In the genomic region with DNA sequence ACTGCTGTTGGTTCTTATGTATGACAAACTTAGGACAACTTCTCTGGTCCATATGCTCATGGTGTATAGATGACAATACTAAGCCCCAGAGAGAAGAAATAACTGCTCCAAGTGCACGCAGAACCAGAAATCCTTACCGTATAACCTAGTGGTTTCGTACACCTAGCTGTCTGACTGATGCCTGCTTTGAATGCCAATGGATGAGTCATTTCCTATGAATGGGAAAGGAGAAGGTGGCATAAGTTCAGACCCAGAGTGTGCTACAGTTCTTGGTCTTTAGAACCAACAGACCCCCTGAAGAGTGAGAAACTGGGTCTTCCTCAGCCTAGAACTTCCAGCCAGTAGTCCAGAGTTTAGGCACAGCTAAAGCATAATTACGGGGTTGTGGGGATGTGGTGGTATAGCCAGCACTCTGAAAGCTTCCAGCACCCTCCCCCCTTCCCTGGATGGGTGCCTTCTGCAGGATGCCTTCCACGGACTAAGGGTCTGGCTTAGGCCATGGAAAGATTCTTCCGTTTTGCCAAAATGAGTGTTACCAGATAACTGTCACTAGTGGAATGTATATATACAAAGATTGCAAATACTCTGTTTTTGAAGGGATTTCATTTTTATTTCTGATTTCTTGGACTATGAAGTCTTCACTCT, we compare ENCODE assay signal across 14 cellular contexts.
DNase-seq lines count a peak whose midpoint lies in the region; ATAC-seq and TF ChIP-seq lines count a peak whose summit lies in the region.
"Had no signal": no experiment of that assay in that cellular context is flagged by ENCODE, and none has a peak within 500 bp of the region (broad histone marks: within the 10 kb centered on the region; RNA-seq: fewer than 3 reads in every experiment).

No MANE protein-coding gene starts in this region.

- peak; percentile 34 for DNase-seq in GM23248
- peak in 1 of 2 experiments; percentile 29 for DNase-seq in PC-9
- peak; percentile 48 for DNase-seq in epithelial cell of proximal tubule (ENCODE audit: low read depth)
- no peak for DNase-seq in NCI-H187 treated with DMSO at 0.1 percent for 48 hours (lab: John Stamatoyannopoulos, UW)
- no peak for DNase-seq in NCI-H526 (lab: John Stamatoyannopoulos, UW)
- DNase-seq: activated CD8-positive, alpha-beta memory T cell treated with anti-CD3 and anti-CD28 coated beads, Interleukin-2, amount 50 U/mL, for 48 hours; central memory CD4-positive, alpha-beta T cell; head of caudate nucleus; left colon; NCI-H146 had no signal

- no peaks in the 10 kb centered on the region for H3K9me2 ChIP-seq in GM23248 (ENCODE audit: insufficient read depth)
- no peaks in the 10 kb centered on the region for H3K9me2 ChIP-seq in PC-9 (ENCODE audit: insufficient read depth)

- peaks cover 12% of the 10 kb centered on the region for H3K4me1 ChIP-seq in GM23248 (ENCODE audit: insufficient read depth)
- H3K4me1 ChIP-seq in PC-9 (replicated peaks; ENCODE audit: insufficient read depth), result no peaks in the 10 kb centered on the region
- peaks cover 14% of the 10 kb centered on the region for H3K4me1 ChIP-seq in rectal smooth muscle tissue (ENCODE audit: control insufficient read depth, insufficient read depth, low read length)
- H3K4me1 ChIP-seq: prostate gland had no signal

- WGBS in GM23248 (ENCODE audit: low coverage in 1 of 2, low lambda C conversion rate in 2 of 2, missing lambda C conversion rate in 2 of 2), 2 experiments, result 49 to 51% methylated on average over 6 of the region's 6 CpGs

- H3K27me3 ChIP-seq in GM23248 (replicated peaks; ENCODE audit: insufficient read depth), result no peaks in the 10 kb centered on the region
- no peaks in the 10 kb centered on the region for H3K27me3 ChIP-seq in PC-9 (ENCODE audit: insufficient read depth, low read depth)
- no peaks in the 10 kb centered on the region for H3K27me3 ChIP-seq in rectal smooth muscle tissue (ENCODE audit: control insufficient read depth, insufficient read depth, low read length)

- H3K4me2 ChIP-seq in GM23248 (ENCODE audit: unreplicated experiment) (peak overlapping the region; percentile 32), PC-9 (peak overlapping the region; percentile 19)

- ATAC-seq in GM21576 (IDR thresholded peaks at IDR 0.05; ENCODE audit: unreplicated experiment), result no peak

- peaks cover 12% of the 10 kb centered on the region for H3K36me3 ChIP-seq in GM23248 (ENCODE audit: low read depth)
- H3K36me3 ChIP-seq in PC-9 (ENCODE audit: low read depth), result no peaks in the 10 kb centered on the region
- no peaks in the 10 kb centered on the region for H3K36me3 ChIP-seq in rectal smooth muscle tissue (ENCODE audit: control insufficient read depth, insufficient read depth, low read length)
- H3K36me3 ChIP-seq: prostate gland had no signal

- TF ChIP-seq CTCF in PC-9 (conservative IDR thresholded peaks at IDR 0.05) (no peak), epithelial cell of proximal tubule (conservative IDR thresholded peaks at IDR 0.05; ENCODE audit: low read depth, low read length) (no peak)

- H3F3A ChIP-seq in GM23248 (ENCODE audit: insufficient read depth) (0 out of 2 replicates have a peak, but pooled peaks cover 10% of the 10 kb centered on the region), PC-9 (ENCODE audit: insufficient read depth, low read depth) (no peaks in the 10 kb centered on the region)

- intact Hi-C loops in PC-9 (cut with micrococcal nuclease; ENCODE audit: unreplicated experiment), result loop anchor here (5.0 kb wide), 1 partner anchor 42 kb away; no protein-coding TSS in a partner anchor

- CTCF ChIA-PET in PC-9 (lab: Charles Lee), result no interaction called here

- H2AFZ ChIP-seq in GM23248 (no peak overlapping the region), PC-9 (no peak overlapping the region)

- H3K9ac ChIP-seq in GM23248, result no peak overlapping the region
- H3K9ac ChIP-seq in rectal smooth muscle tissue (ENCODE audit: low read length), result no peak overlapping the region

- no peaks in the 10 kb centered on the region for H4K20me1 ChIP-seq in GM23248 (ENCODE audit: insufficient read depth)
- no peaks in the 10 kb centered on the region for H4K20me1 ChIP-seq in PC-9 (ENCODE audit: insufficient read depth)

- H3K4me3 ChIP-seq in GM23248 (no peak overlapping the region), PC-9 (no peak overlapping the region), epithelial cell of proximal tubule (ENCODE audit: low read depth, low read length) (no peak overlapping the region), rectal smooth muscle tissue (ENCODE audit: low read length) (no peak overlapping the region)
- H3K4me3 ChIP-seq: prostate gland had no signal

- H3K79me2 ChIP-seq in GM23248 (ENCODE audit: insufficient read depth), result no peaks in the 10 kb centered on the region
- H3K79me2 ChIP-seq in PC-9 (ENCODE audit: low read depth), result no peaks in the 10 kb centered on the region

- no TSS peak for BruUV-seq in PC-9 (replicated peaks; lab: Mats Ljungman, UMichigan)

- in situ Hi-C loops in GM23248 (cut with MboI), result no loop called here

- H3K27ac ChIP-seq in GM23248 (no peak overlapping the region), PC-9 (no peak overlapping the region), rectal smooth muscle tissue (ENCODE audit: low read depth, low read length) (peak overlapping the region; percentile 17)
- H3K27ac ChIP-seq: C4-2B, prostate gland had no signal

- POLR2A ChIA-PET in PC-9 (lab: Charles Lee; ENCODE audit: unreplicated experiment), result no interaction called here

- H3K9me3 ChIP-seq in GM23248 (ENCODE audit: low read depth) (no peaks in the 10 kb centered on the region), PC-9 (ENCODE audit: insufficient read depth, low read depth) (no peaks in the 10 kb centered on the region)
- H3K9me3 ChIP-seq: prostate gland had no signal

Comparison
In these comparisons a context has a peak if more than half of its experiments do, and no peak if none do; other contexts are left out.
1. DNase-seq: peak in GM23248 (single experiment) and epithelial cell of proximal tubule (single experiment); none in NCI-H187 treated with DMSO at 0.1 percent for 48 hours (single experiment) and NCI-H526 (0 of 2).